In the genomic region with DNA sequence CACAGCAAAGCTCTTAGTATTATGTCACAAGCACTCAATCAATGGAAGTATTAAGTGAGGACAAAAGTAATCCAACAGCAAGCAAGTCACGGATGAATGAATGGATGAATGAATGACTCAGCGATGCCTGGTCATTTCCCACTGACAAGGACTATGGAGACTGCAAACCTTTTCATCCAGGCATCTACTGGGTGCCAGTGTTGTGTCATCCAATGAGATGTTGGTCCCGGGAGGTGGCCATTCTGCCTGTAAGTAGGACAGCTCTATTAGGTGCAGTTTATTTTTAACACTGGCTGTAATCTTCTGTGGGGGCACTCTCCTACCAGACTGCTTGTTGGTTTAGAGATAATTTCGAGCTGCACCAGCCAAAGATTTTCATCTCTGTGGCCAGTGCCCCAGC, we compare ENCODE assay signal across 9 cellular contexts. TPM values are rescaled to one million over a fixed set of nuclear protein-coding genes. Genes with fewer than 3 reads are reported as not detected.
DNase-seq lines count a peak whose midpoint lies in the region; ATAC-seq and TF ChIP-seq lines count a peak whose summit lies in the region.
"Had no signal": no experiment of that assay in that cellular context is flagged by ENCODE, and none has a peak within 500 bp of the region (broad histone marks: within the 10 kb centered on the region; RNA-seq: fewer than 3 reads in every experiment).

No MANE protein-coding gene starts in this region.

- peak; percentile 58 for DNase-seq in A172 (ENCODE audit: low spot score)
- DNase-seq in HT-29 (ENCODE audit: low spot score), result peak; percentile 27
- peak in 32 of 58 donors; percentile 3 to 89 (median 32) for DNase-seq in anterior cingulate cortex (lab: John Stamatoyannopoulos, UW)
- peak; percentile 59 for DNase-seq in kidney epithelial cell (ENCODE audit: low read depth)
- DNase-seq in GM20000 (ENCODE audit: low spot score), result no peak
- DNase-seq in GM13976 (ENCODE audit: low spot score), result no peak

- in situ Hi-C loops in GM13976 (cut with MboI; ENCODE audit: low sequenced_read_pairs, unreplicated experiment), result no loop called here

- no peak overlapping the region for H3K4me3 ChIP-seq in kidney epithelial cell (ENCODE audit: low read depth, low read length)
- H3K4me3 ChIP-seq: skin epidermis had no signal

- TF ChIP-seq CTCF in kidney epithelial cell (IDR thresholded peaks at IDR 0.05; ENCODE audit: insufficient read depth, low read length, poor library complexity, severe bottlenecking) (peak; percentile 54), GM20000 (IDR thresholded peaks at IDR 0.05; ENCODE audit: extremely low read depth, missing control alignments) (no peak), GM13976 (IDR thresholded peaks at IDR 0.05; ENCODE audit: borderline replicate concordance, control extremely low read depth, extremely low read depth, insufficient read depth, missing control alignments) (no peak)

- no peaks in the 10 kb centered on the region for H3K36me3 ChIP-seq in kidney epithelial cell (ENCODE audit: control insufficient read depth, insufficient read depth, low read length)

- H3K27me3 ChIP-seq in kidney epithelial cell (ENCODE audit: control insufficient read depth, insufficient read depth, low read length), result no peaks in the 10 kb centered on the region

- no peak for ATAC-seq in GM21447 (IDR thresholded peaks at IDR 0.05; ENCODE audit: unreplicated experiment)
- ATAC-seq in GM19455 (IDR thresholded peaks at IDR 0.05; ENCODE audit: unreplicated experiment), result no peak

RNA-seq across cellular contexts. Expression of a gene that starts 39.4 kb away (rescaled TPM):
- total RNA-seq in A172 (2014; rRNA removed; shearing (Covaris generic)), result not detected in 2 replicates
- total RNA-seq in HT-29 (2014; rRNA removed; shearing (Covaris generic)), result 0.05 TPM in 1 of 2 replicates, not detected in the other
- total RNA-seq in kidney epithelial cell, result not detected in 2 replicates

Comparison
In these comparisons a context has a peak if more than half of its experiments do, and no peak if none do; other contexts are left out.
1. DNase-seq: peak in A172 (single experiment), HT-29 (single experiment), anterior cingulate cortex (32 of 58) and kidney epithelial cell (single experiment); none in GM20000 (single experiment) and GM13976 (single experiment).